In the genomic region with DNA sequence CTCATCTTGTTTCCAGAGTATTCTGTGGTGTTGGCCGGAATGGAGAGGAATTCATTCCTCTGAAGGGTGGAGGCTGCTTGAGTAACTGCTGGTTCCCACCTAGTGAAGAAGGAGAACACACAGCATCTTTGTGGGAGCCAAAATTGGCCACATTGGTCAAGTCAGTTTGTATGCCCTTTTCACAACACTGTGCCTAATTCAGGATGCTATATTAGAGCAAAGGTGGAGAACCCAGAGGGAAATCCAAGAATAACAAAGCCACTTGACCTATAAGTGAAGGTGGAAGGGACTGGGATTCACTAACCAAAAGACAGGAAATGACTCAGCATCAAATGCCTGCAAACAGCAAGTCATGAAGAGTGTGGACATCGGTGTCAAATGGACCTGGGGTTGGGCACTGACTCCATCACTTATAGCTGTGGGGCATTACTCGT, we compare ENCODE assay signal across 13 cellular contexts. TPM values are rescaled to one million over a fixed set of nuclear protein-coding genes. Genes with fewer than 3 reads are reported as not detected.
A peak's percentile ranks its signal among the peaks of the same experiment; 100 is the strongest.
DNase-seq lines count a peak whose midpoint lies in the region; ATAC-seq and TF ChIP-seq lines count a peak whose summit lies in the region.
"Had no signal": no experiment of that assay in that cellular context is flagged by ENCODE, and none has a peak within 500 bp of the region (broad histone marks: within the 10 kb centered on the region; RNA-seq: fewer than 3 reads in every experiment).

No MANE protein-coding gene starts in this region.

- H3K27me3 Mint-ChIP-seq in osteocyte (ENCODE audit: unreplicated experiment): no peaks in the 10 kb centered on the region
- peaks cover 40% of the 10 kb centered on the region for H3K27me3 Mint-ChIP-seq in stimulated activated memory B cell treated with anti-CD40 and anti-IgM and Interleukin-4, amounts not matched to agents 10 μg/mL and 1 μg/mL and 100 μg/mL, for 72 hours

- H3K4me1 Mint-ChIP-seq in osteocyte (ENCODE audit: unreplicated experiment): peaks cover 46% of the 10 kb centered on the region
- H3K4me1 Mint-ChIP-seq in stimulated activated memory B cell treated with anti-CD40 and anti-IgM and Interleukin-4, amounts not matched to agents 10 μg/mL and 1 μg/mL and 100 μg/mL, for 72 hours: no peaks in the 10 kb centered on the region
- H3K4me1 Mint-ChIP-seq: H9 had no signal

- no peak for TF ChIP-seq CTCF in osteocyte (IDR thresholded peaks at IDR 0.05)

- DNase-seq in DMS53 treated with DMSO at 0.1 percent for 48 hours (lab: John Stamatoyannopoulos, UW; ENCODE audit: unreplicated experiment): peak; percentile 79
- peak; percentile 60 for DNase-seq in NCI-H226
- DNase-seq in dermis microvascular lymphatic vessel endothelial cell (ENCODE audit: low read depth in 2 of 2): peak; percentile 36 to 81
- no peak for DNase-seq in osteocyte (ENCODE audit: extremely low spot score, unreplicated experiment)
- no peak for DNase-seq in NCI-H2171 (lab: John Stamatoyannopoulos, UW)
- DNase-seq in RPMI8226: no peak
- no peak for DNase-seq in C1 segment of cervical spinal cord (lab: John Stamatoyannopoulos, UW)
- DNase-seq: activated CD8-positive, alpha-beta memory T cell treated with anti-CD3 and anti-CD28 coated beads for 24 hours; CD8-positive, alpha-beta T cell; H9 had no signal

- H3K27ac Mint-ChIP-seq in osteocyte (ENCODE audit: unreplicated experiment): peak overlapping the region; percentile 47
- H3K27ac Mint-ChIP-seq in stimulated activated memory B cell treated with anti-CD40 and anti-IgM and Interleukin-4, amounts not matched to agents 10 μg/mL and 1 μg/mL and 100 μg/mL, for 72 hours: no peak overlapping the region
- H3K27ac Mint-ChIP-seq: CD8-positive, alpha-beta T cell; natural killer cell treated with Interleukin-12 subunit alpha and Interleukin-12 subunit beta and Interleukin-15 and Interleukin-18, amount 100 ng/mL, for 72 hours had no signal

- peaks cover 2% of the 10 kb centered on the region for H3K36me3 Mint-ChIP-seq in osteocyte (ENCODE audit: unreplicated experiment)
- H3K36me3 Mint-ChIP-seq in stimulated activated memory B cell treated with anti-CD40 and anti-IgM and Interleukin-4, amounts not matched to agents 10 μg/mL and 1 μg/mL and 100 μg/mL, for 72 hours: no peaks in the 10 kb centered on the region
- H3K36me3 Mint-ChIP-seq: CD8-positive, alpha-beta T cell; natural killer cell treated with Interleukin-12 subunit alpha and Interleukin-12 subunit beta and Interleukin-15 and Interleukin-18, amount 100 ng/mL, for 72 hours had no signal

- H3K4me3 Mint-ChIP-seq in osteocyte (ENCODE audit: unreplicated experiment): no peak overlapping the region
- H3K4me3 Mint-ChIP-seq in stimulated activated memory B cell treated with anti-CD40 and anti-IgM and Interleukin-4, amounts not matched to agents 10 μg/mL and 1 μg/mL and 100 μg/mL, for 72 hours: no peak overlapping the region
- H3K4me3 Mint-ChIP-seq: CD8-positive, alpha-beta T cell; H9; natural killer cell treated with Interleukin-12 subunit alpha and Interleukin-12 subunit beta and Interleukin-15 and Interleukin-18, amount 100 ng/mL, for 72 hours had no signal

- ATAC-seq in stimulated activated memory B cell treated with anti-CD40 and anti-IgM and Interleukin-4, amounts not matched to agents 10 μg/mL and 1 μg/mL and 100 μg/mL, for 72 hours: no peak
- ATAC-seq: CD8-positive, alpha-beta T cell; natural killer cell treated with Interleukin-12 subunit alpha and Interleukin-12 subunit beta and Interleukin-15 and Interleukin-18, amount 100 ng/mL, for 72 hours had no signal

- no peaks in the 10 kb centered on the region for H3K9me3 Mint-ChIP-seq in osteocyte (ENCODE audit: unreplicated experiment)
- H3K9me3 Mint-ChIP-seq in stimulated activated memory B cell treated with anti-CD40 and anti-IgM and Interleukin-4, amounts not matched to agents 10 μg/mL and 1 μg/mL and 100 μg/mL, for 72 hours: peaks cover 5% of the 10 kb centered on the region

RNA-seq across cellular contexts. Expression of gene MLPH, which starts 27.3 kb away (rescaled TPM):
- total RNA-seq in dermis microvascular lymphatic vessel endothelial cell (0.25 TPM in 1 of 2 replicates, not detected in the other), osteocyte (21.0 and 22.5 TPM in 2 replicates)
- total RNA-seq: CD8-positive, alpha-beta T cell; natural killer cell treated with Interleukin-12 subunit alpha and Interleukin-12 subunit beta and Interleukin-15 and Interleukin-18, amount 100 ng/mL, for 72 hours; OCI-LY7 had no signal

RNA-seq across cellular contexts. Expression of gene COL6A3, which starts 45.8 kb away (rescaled TPM):
- under 0.01 and 6.6 TPM in 2 replicates for total RNA-seq in dermis microvascular lymphatic vessel endothelial cell
- 143 and 159 TPM in 2 replicates for total RNA-seq in osteocyte
- total RNA-seq: OCI-LY7 had no signal

Comparison
In these comparisons a context has a peak if more than half of its experiments do, and no peak if none do; other contexts are left out.
1. DNase-seq: peak in DMS53 treated with DMSO at 0.1 percent for 48 hours (single experiment), NCI-H226 (single experiment) and dermis microvascular lymphatic vessel endothelial cell (2 of 2); none in osteocyte (single experiment), NCI-H2171 (single experiment), RPMI8226 (single experiment) and C1 segment of cervical spinal cord (0 of 14).
2. RNA of gene MLPH, which starts 27.3 kb away (total RNA-seq): 21.0 to 22.5 TPM in osteocyte; 0.25 TPM in dermis microvascular lymphatic vessel endothelial cell; every median in the first group is over 10 times any median in the second.
3. RNA of gene COL6A3, which starts 45.8 kb away (total RNA-seq): 143 to 159 TPM in osteocyte; under 0.01 to 6.6 TPM in dermis microvascular lymphatic vessel endothelial cell; every median in the first group is over 10 times any median in the second.